In the genomic region with DNA sequence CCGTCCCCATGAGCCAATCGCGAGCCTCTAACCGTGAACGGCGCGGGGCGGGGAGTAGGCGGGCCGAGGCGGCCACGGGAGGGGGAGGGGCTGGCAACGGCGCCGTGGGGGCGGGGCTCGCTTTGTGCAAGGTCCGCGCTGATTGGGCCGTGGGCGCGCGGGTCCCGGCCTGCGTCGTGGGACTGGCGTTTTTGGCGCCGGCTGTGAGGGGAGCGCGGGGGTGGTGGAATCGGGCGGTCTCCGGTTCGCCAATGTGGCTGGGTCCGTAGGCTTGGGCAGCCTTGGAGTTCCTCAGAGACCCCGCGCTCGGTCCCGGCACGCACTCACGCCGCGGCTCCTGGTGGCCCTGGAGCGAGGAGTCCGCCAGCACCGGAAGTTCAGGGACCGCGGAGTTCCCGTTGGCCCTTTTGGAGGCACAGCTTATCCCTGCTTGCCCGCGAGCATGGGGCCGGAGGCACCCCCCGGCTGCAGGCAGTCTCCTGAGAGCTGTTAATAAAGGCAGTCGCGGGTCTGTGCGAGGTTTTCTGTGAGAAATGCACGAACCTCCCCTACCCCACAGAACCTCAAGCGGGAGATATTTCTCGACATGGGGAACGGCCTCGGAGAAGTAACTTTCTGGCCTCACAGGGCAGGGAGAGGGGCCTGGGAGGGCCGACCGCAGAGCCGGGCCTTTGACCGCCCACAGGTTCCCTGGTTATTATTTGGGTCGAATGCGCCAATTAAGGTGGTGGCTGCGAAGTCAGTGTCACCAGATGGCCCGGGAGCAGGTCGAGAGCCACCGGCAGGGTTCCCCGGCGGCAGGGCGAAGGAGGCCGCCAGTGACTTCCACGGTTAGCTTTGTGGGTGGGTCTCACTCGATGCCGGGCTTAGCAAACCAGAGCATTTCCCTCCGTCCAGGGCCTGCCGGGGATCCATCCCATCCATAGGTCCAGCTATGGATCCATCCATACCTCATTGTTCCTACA, we compare ENCODE assay signal across 8 cellular contexts. TPM values are rescaled to one million over a fixed set of nuclear protein-coding genes. Genes with fewer than 3 reads are reported as not detected.
DNase-seq lines count a peak whose midpoint lies in the region; ATAC-seq, FAIRE-seq and TF ChIP-seq lines count a peak whose summit lies in the region.

No MANE protein-coding gene starts in this region.

- H4K20me1 ChIP-seq in OCI-LY7 (ENCODE audit: insufficient read depth, low read length): peaks cover 32% of the 10 kb centered on the region
- H4K20me1 ChIP-seq in fibroblast of lung (ENCODE audit: control insufficient read depth, extremely low read depth, insufficient read depth, low read length): peaks cover 9% of the 10 kb centered on the region

- CTCF ChIA-PET in A549 (lab: Yijun Ruan, JAX) (interaction anchor here (1.1 to 14.1 kb wide), 4 partner anchors 11 to 94 kb away, joined by 3 to 115 read pairs (median 24); no protein-coding TSS in a partner anchor), OCI-LY7 (lab: Charles Lee; ENCODE audit: unreplicated experiment) (interaction anchor here (0.7 kb wide), 2 partner anchors 11 to 236 kb away, joined by 3 read pairs; no protein-coding TSS in a partner anchor)

- H3K27ac Mint-ChIP-seq in activated T-cell treated with anti-CD3 and anti-CD28 coated beads, Interleukin-2, amount 50 U/mL, for 72 hours: peak overlapping the region; percentile 93
- H3K27ac Mint-ChIP-seq in natural killer cell: peak overlapping the region; percentile 99 to 100
- peak overlapping the region; percentile 99 for H3K27ac Mint-ChIP-seq in stimulated activated naive B cell treated with anti-CD40 and anti-IgM and Interleukin-4, amounts not matched to agents 10 μg/mL and 1 μg/mL and 100 μg/mL, for 72 hours

- FAIRE-seq in A549 (lab: Jason Lieb, UNC): no peak

- peak overlapping the region; percentile 95 to 97 for H3K4me3 Mint-ChIP-seq in activated T-cell treated with anti-CD3 and anti-CD28 coated beads, Interleukin-2, amount 50 U/mL, for 72 hours
- H3K4me3 Mint-ChIP-seq in natural killer cell: peak overlapping the region; percentile 92
- peak overlapping the region; percentile 92 to 99 for H3K4me3 Mint-ChIP-seq in stimulated activated naive B cell treated with anti-CD40 and anti-IgM and Interleukin-4, amounts not matched to agents 10 μg/mL and 1 μg/mL and 100 μg/mL, for 72 hours

- H3K4me1 ChIP-seq in A549 (peaks cover 34% of the 10 kb centered on the region), OCI-LY7 (ENCODE audit: insufficient read depth, low read length, poor library complexity, severe bottlenecking) (peaks cover 28% of the 10 kb centered on the region), fibroblast of lung (ENCODE audit: control insufficient read depth, extremely low read depth, insufficient read depth, low read length) (peaks cover 2% of the 10 kb centered on the region)

- H3K27me3 Mint-ChIP-seq in activated T-cell treated with anti-CD3 and anti-CD28 coated beads, Interleukin-2, amount 50 U/mL, for 72 hours (ENCODE audit: low read depth): no peaks in the 10 kb centered on the region
- no peaks in the 10 kb centered on the region for H3K27me3 Mint-ChIP-seq in natural killer cell (ENCODE audit: low read depth in 2 of 2)
- H3K27me3 Mint-ChIP-seq in stimulated activated naive B cell treated with anti-CD40 and anti-IgM and Interleukin-4, amounts not matched to agents 10 μg/mL and 1 μg/mL and 100 μg/mL, for 72 hours: peaks cover 0 to 3% of the 10 kb centered on the region in 2 donors

- H3K4me3 ChIP-seq in A549: peak overlapping the region; percentile 93
- peak overlapping the region; percentile 94 for H3K4me3 ChIP-seq in OCI-LY7 (ENCODE audit: low read depth, low read length, poor library complexity, severe bottlenecking)
- H3K4me3 ChIP-seq in fibroblast of lung (replicated peaks in 1 of 4; ENCODE audit: control extremely low read depth in 1 of 4, insufficient read depth in 1 of 4, low read depth in 3 of 4, low read length in 4 of 4): peak overlapping the region; percentile 71 to 98 (median 78)

- TF ChIP-seq CTCF in A549 (IDR thresholded peaks at IDR 0.05): no peak
- TF ChIP-seq CTCF in OCI-LY7 (conservative IDR thresholded peaks at IDR 0.05; ENCODE audit: low read length): no peak
- TF ChIP-seq CTCF in fibroblast of lung (conservative IDR thresholded peaks at IDR 0.05 in 1 of 2, IDR thresholded peaks at IDR 0.05 in 1 of 2; ENCODE audit: low read depth in 1 of 2, low read length in 2 of 2): no peak
- TF ChIP-seq CTCF in natural killer cell (IDR thresholded peaks at IDR 0.05): no peak

- WGBS in A549 (ENCODE audit: missing lambda C conversion rate): 6% methylated on average over 29 of the region's 81 CpGs

- TF ChIP-seq POLR2A in A549 (IDR thresholded peaks at IDR 0.05; ENCODE audit: low read length): peak; percentile 67

- intact Hi-C loops in OCI-LY7 (cut with micrococcal nuclease; ENCODE audit: unreplicated experiment) (loop anchor here (1.0 to 10.0 kb wide), 4 partner anchors 49 to 250 kb away; no protein-coding TSS in a partner anchor), natural killer cell (cut with micrococcal nuclease) (loop anchor here (2.0 to 5.0 kb wide), 3 partner anchors 50 to 242 kb away; partner anchors contain the start of gene PTMA)

- H3K36me3 Mint-ChIP-seq in activated T-cell treated with anti-CD3 and anti-CD28 coated beads, Interleukin-2, amount 50 U/mL, for 72 hours (ENCODE audit: insufficient read depth in 2 of 2): peaks cover 27 to 38% of the 10 kb centered on the region in 2 donors
- peaks cover 25% of the 10 kb centered on the region for H3K36me3 Mint-ChIP-seq in natural killer cell
- peaks cover 38 to 43% of the 10 kb centered on the region in 2 donors for H3K36me3 Mint-ChIP-seq in stimulated activated naive B cell treated with anti-CD40 and anti-IgM and Interleukin-4, amounts not matched to agents 10 μg/mL and 1 μg/mL and 100 μg/mL, for 72 hours

- no peak for TF ChIP-seq EP300 in A549 (IDR thresholded peaks at IDR 0.05)

- no peak for TF ChIP-seq RAD21 in A549 (conservative IDR thresholded peaks at IDR 0.05 in 1 of 2, IDR thresholded peaks at IDR 0.05 in 1 of 2)

- peak in 1 of 2 experiments; percentile 93 for DNase-seq in A549 (ENCODE audit: low read depth in 1 of 2, low spot score in 1 of 2)
- peak; percentile 98 for DNase-seq in OCI-LY7 (ENCODE audit: low spot score)
- DNase-seq in activated T-cell treated with anti-CD3 and anti-CD28 coated beads, Interleukin-2, amount 50 U/mL, for 72 hours: peak; percentile 98
- DNase-seq in fibroblast of lung (ENCODE audit: low read depth in 2 of 2): peak; percentile 12 to 24
- DNase-seq in natural killer cell: peak; percentile 96
- DNase-seq in stimulated activated naive B cell treated with anti-CD40 and anti-IgM and Interleukin-4, amounts not matched to agents 10 μg/mL and 1 μg/mL and 100 μg/mL, for 72 hours: peak; percentile 39

- no peaks in the 10 kb centered on the region for H3K27me3 ChIP-seq in fibroblast of lung (ENCODE audit: control insufficient read depth, insufficient read depth, low read length)

- no peaks in the 10 kb centered on the region for H3K9me3 Mint-ChIP-seq in activated T-cell treated with anti-CD3 and anti-CD28 coated beads, Interleukin-2, amount 50 U/mL, for 72 hours
- no peaks in the 10 kb centered on the region for H3K9me3 Mint-ChIP-seq in natural killer cell
- H3K9me3 Mint-ChIP-seq in stimulated activated naive B cell treated with anti-CD40 and anti-IgM and Interleukin-4, amounts not matched to agents 10 μg/mL and 1 μg/mL and 100 μg/mL, for 72 hours: no peaks in the 10 kb centered on the region

- peaks cover 57% of the 10 kb centered on the region for H3K4me1 Mint-ChIP-seq in activated T-cell treated with anti-CD3 and anti-CD28 coated beads, Interleukin-2, amount 50 U/mL, for 72 hours (ENCODE audit: low read depth)
- peaks cover 57 to 61% of the 10 kb centered on the region in 2 donors for H3K4me1 Mint-ChIP-seq in natural killer cell
- H3K4me1 Mint-ChIP-seq in stimulated activated naive B cell treated with anti-CD40 and anti-IgM and Interleukin-4, amounts not matched to agents 10 μg/mL and 1 μg/mL and 100 μg/mL, for 72 hours: peaks cover 31 to 47% of the 10 kb centered on the region in 2 donors

- ATAC-seq in A549: peak; percentile 70
- peak; percentile 28 for ATAC-seq in GM18517 (IDR thresholded peaks at IDR 0.05; ENCODE audit: unreplicated experiment)
- ATAC-seq in HG03520 (IDR thresholded peaks at IDR 0.05; ENCODE audit: unreplicated experiment): peak; percentile 4
- ATAC-seq in activated T-cell treated with anti-CD3 and anti-CD28 coated beads, Interleukin-2, amount 50 U/mL, for 72 hours (replicated peaks in 1 of 2): no peak
- peak; percentile 86 to 97 (median 87) for ATAC-seq in natural killer cell
- peak; percentile 10 to 24 for ATAC-seq in stimulated activated naive B cell treated with anti-CD40 and anti-IgM and Interleukin-4, amounts not matched to agents 10 μg/mL and 1 μg/mL and 100 μg/mL, for 72 hours (replicated peaks)

- peak overlapping the region; percentile 39 for H2AFZ ChIP-seq in OCI-LY7 (ENCODE audit: low read length)
- H2AFZ ChIP-seq in fibroblast of lung (ENCODE audit: low read length): peak overlapping the region; percentile 83

- H3K27ac ChIP-seq in A549 (peak overlapping the region; percentile 93 to 96), OCI-LY7 (ENCODE audit: low read depth, low read length, poor library complexity, severe bottlenecking) (peak overlapping the region; percentile 88), fibroblast of lung (ENCODE audit: insufficient read depth, low read length) (peak overlapping the region; percentile 99)

- no peaks in the 10 kb centered on the region for H3K9me3 ChIP-seq in A549
- no peaks in the 10 kb centered on the region for H3K9me3 ChIP-seq in OCI-LY7 (ENCODE audit: low read length)
- H3K9me3 ChIP-seq in fibroblast of lung (ENCODE audit: control insufficient read depth, insufficient read depth, low read depth, low read length): no peaks in the 10 kb centered on the region

- H3K9me2 ChIP-seq in OCI-LY7 (ENCODE audit: insufficient read depth, low read length): no peaks in the 10 kb centered on the region

- H3K4me2 ChIP-seq in A549 (peak overlapping the region; percentile 93), OCI-LY7 (ENCODE audit: low read length) (peak overlapping the region; percentile 80), fibroblast of lung (ENCODE audit: extremely low read depth, insufficient read depth, low read length) (peak overlapping the region; percentile 90)

- POLR2A ChIA-PET in A549 (lab: Yijun Ruan, JAX) (interaction anchor here (0.6 to 4.9 kb wide), 36 partner anchors 10 to 672 kb away, joined by 3 to 107 read pairs (median 4); partner anchors contain the start of gene PTMA), OCI-LY7 (lab: Charles Lee) (interaction anchor here (0.6 to 3.1 kb wide), 25 partner anchors 9 to 750 kb away, joined by 3 to 14 read pairs (median 3); no protein-coding TSS in a partner anchor)

- peak overlapping the region; percentile 94 for H3K9ac ChIP-seq in fibroblast of lung (ENCODE audit: insufficient read depth, low read length)

- BruUV-seq in OCI-LY7 (replicated peaks; lab: Mats Ljungman, UMichigan): TSS peak; percentile 97

- H3K79me2 ChIP-seq in OCI-LY7 (ENCODE audit: insufficient read depth, low read depth, low read length): peaks cover 57% of the 10 kb centered on the region
- H3K79me2 ChIP-seq in fibroblast of lung (ENCODE audit: control insufficient read depth, insufficient read depth, low read length): peaks cover 39% of the 10 kb centered on the region

- H3K36me3 ChIP-seq in OCI-LY7 (ENCODE audit: insufficient read depth, low read length) (peaks cover 44% of the 10 kb centered on the region), fibroblast of lung (ENCODE audit: control insufficient read depth, insufficient read depth, low read length) (peaks cover 12% of the 10 kb centered on the region)

RNA-seq across cellular contexts. Expression of gene NCL, which starts 0.6 kb away (rescaled TPM):
- polyA plus RNA-seq in A549 (2011; rRNA removed): 390 and 456 TPM in 2 replicates
- 237 and 279 TPM in 2 replicates for polyA plus RNA-seq in A549 (2012; cell fraction: cytosol; rRNA removed)
- polyA plus RNA-seq in A549 (2012; cell fraction: nucleus; rRNA removed): 106 and 163 TPM in 2 replicates
- polyA plus RNA-seq in A549 (2017; fragmentation: RNase III; extraction: RNeasy Plus Mini Kit Qiagen cat#74134 plus additional on column Dnase treatment): 745 to 805 TPM (median 766 TPM) in 3 replicates
- 112 and 119 TPM in 2 replicates for polyA minus RNA-seq in A549 (2011; rRNA and poly(A)+ RNA removed)
- 255 and 413 TPM in 2 replicates for total RNA-seq in OCI-LY7 (2014; rRNA removed; shearing (Covaris generic))
- total RNA-seq in OCI-LY7 (2022): 895 and 1,007 TPM in 2 replicates
- 100 to 1,000 TPM; 501 to 656 TPM for total RNA-seq in activated T-cell treated with anti-CD3 and anti-CD28 coated beads, Interleukin-2, amount 50 U/mL, for 72 hours
- total RNA-seq in fibroblast of lung: 97.6 and 113 TPM in 2 replicates
- 73.5 and 122 TPM in 2 replicates for polyA plus RNA-seq in fibroblast of lung
- polyA plus RNA-seq in fibroblast of lung (2012): 297 and 400 TPM in 2 replicates
- 23.5 and 42.5 TPM in 2 replicates for polyA minus RNA-seq in fibroblast of lung (ENCODE audit: low replicate concordance)
- 100 to 1,000 TPM; 485 to 540 (median 529) TPM for total RNA-seq in natural killer cell

Comparison
In these comparisons a context has a peak if more than half of its experiments do, and no peak if none do; other contexts are left out.
1. ATAC-seq: peak in A549 (2 of 2), GM18517 (single experiment), HG03520 (single experiment), natural killer cell (3 of 3) and stimulated activated naive B cell treated with anti-CD40 and anti-IgM and Interleukin-4, amounts not matched to agents 10 μg/mL and 1 μg/mL and 100 μg/mL, for 72 hours (2 of 2); none in activated T-cell treated with anti-CD3 and anti-CD28 coated beads, Interleukin-2, amount 50 U/mL, for 72 hours (0 of 2).
2. Peak in every context shown above with its lines, with median percentiles within 50 percentile points of each other: H3K27ac ChIP-seq, H3K4me2 ChIP-seq, H3K4me3 ChIP-seq, H3K27ac Mint-ChIP-seq and H3K4me3 Mint-ChIP-seq.